ENCODE assay signal across 8 cellular contexts in the genomic region with DNA sequence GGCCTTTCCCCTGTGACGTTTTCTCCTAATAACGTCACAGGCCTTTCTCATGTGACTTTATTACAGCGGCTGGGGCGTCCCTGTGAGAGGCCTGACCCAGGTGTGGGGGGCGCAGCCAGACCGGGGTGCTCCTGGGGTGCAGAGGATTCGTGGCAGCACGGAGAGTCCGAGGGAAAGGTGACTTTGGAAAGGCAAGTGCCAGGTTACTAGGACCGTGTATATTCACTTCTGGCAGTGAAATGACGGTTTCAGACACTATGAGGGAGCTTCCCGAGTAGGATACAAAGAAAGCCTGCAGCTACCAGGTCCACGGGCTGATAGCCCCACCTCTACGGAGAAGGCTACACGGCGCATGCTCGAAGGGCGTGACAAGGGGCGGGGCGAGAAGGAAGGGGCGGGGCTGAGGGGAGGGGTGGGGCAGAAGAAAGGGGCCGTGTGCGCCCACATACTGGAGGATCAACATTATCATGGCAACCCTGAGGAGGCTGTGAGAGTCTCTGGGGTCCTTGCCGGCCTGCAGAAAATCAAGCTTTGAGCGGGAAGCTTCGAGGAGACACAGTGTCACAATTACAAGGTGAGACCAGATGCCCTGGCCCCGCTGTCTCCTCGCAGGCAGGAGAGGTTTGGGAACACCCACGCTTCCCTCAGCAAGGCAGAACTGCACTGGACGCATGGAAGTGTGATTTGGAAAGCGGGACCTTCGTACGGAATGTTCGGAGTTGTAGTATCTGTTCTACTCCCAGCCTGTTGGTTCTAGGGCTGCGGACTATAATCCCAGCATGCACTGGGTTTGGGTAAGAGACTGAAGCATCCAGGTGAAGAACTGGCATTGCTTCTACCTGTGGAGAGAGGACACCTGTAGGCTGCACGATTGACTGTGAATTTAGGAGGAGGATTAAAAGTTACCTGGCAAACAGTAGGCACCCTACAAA. TPM values are rescaled to one million over a fixed set of nuclear protein-coding genes. Genes with fewer than 3 reads are reported as not detected.
DNase-seq lines count a peak whose midpoint lies in the region; ATAC-seq and TF ChIP-seq lines count a peak whose summit lies in the region.

No MANE protein-coding gene starts in this region.

- peak overlapping the region; percentile 48 for H3K4me3 ChIP-seq in GM12865 (ENCODE audit: low read depth, low read length)

- peak overlapping the region; percentile 78 for H3K4me3 Mint-ChIP-seq in activated naive CD4-positive, alpha-beta T cell treated with anti-CD3 and anti-CD28 coated beads, Interleukin-2, amount 10 ng/mL, durations not matched to agents 7 days and 5 days

- H3K36me3 Mint-ChIP-seq in activated naive CD4-positive, alpha-beta T cell treated with anti-CD3 and anti-CD28 coated beads, Interleukin-2, amount 10 ng/mL, durations not matched to agents 7 days and 5 days: no peaks in the 10 kb centered on the region

- TF ChIP-seq CTCF in GM12865 (IDR thresholded peaks at IDR 0.05; ENCODE audit: insufficient read depth, low read depth, low read length, missing control alignments): no peak

- no peaks in the 10 kb centered on the region for H3K9me3 Mint-ChIP-seq in activated naive CD4-positive, alpha-beta T cell treated with anti-CD3 and anti-CD28 coated beads, Interleukin-2, amount 10 ng/mL, durations not matched to agents 7 days and 5 days

- peak; percentile 79 for ATAC-seq in HG02970 (IDR thresholded peaks at IDR 0.05; ENCODE audit: low FRiP score, unreplicated experiment)
- peak; percentile 98 for ATAC-seq in Right ventricle myocardium superior (ENCODE audit: poor library complexity)
- ATAC-seq in HG03521 (IDR thresholded peaks at IDR 0.05; ENCODE audit: unreplicated experiment): no peak
- ATAC-seq in HG02885 (IDR thresholded peaks at IDR 0.05; ENCODE audit: poor library complexity, unreplicated experiment): no peak

- intact Hi-C loops in Right ventricle myocardium superior (cut with DNase I): no loop called here

- peak overlapping the region; percentile 80 for H3K27ac Mint-ChIP-seq in activated naive CD4-positive, alpha-beta T cell treated with anti-CD3 and anti-CD28 coated beads, Interleukin-2, amount 10 ng/mL, durations not matched to agents 7 days and 5 days

- H3K4me1 Mint-ChIP-seq in activated naive CD4-positive, alpha-beta T cell treated with anti-CD3 and anti-CD28 coated beads, Interleukin-2, amount 10 ng/mL, durations not matched to agents 7 days and 5 days: peaks cover 16% of the 10 kb centered on the region

- CTCF ChIA-PET in activated naive CD4-positive, alpha-beta T cell treated with anti-CD3 and anti-CD28 coated beads, Interleukin-2, amount 10 ng/mL, durations not matched to agents 7 days and 5 days (lab: Charles Lee): no interaction called here

- DNase-seq in GM12865 (ENCODE audit: low read depth): peak; percentile 66
- peak; percentile 66 for DNase-seq in OCI-M1 (lab: John Stamatoyannopoulos, UW)
- peak; percentile 63 for DNase-seq in activated naive CD4-positive, alpha-beta T cell treated with anti-CD3 and anti-CD28 coated beads, Interleukin-2, amount 10 ng/mL, durations not matched to agents 7 days and 5 days
- DNase-seq in Right ventricle myocardium superior: peak; percentile 63
- peak; percentile 33 for DNase-seq in retina

- H3K27me3 Mint-ChIP-seq in activated naive CD4-positive, alpha-beta T cell treated with anti-CD3 and anti-CD28 coated beads, Interleukin-2, amount 10 ng/mL, durations not matched to agents 7 days and 5 days: peaks cover 3% of the 10 kb centered on the region

RNA-seq across cellular contexts. Expression of gene ZNF337, which starts 54.4 kb away (rescaled TPM):
- total RNA-seq in Right ventricle myocardium superior: 6.7 TPM

Comparison
In these comparisons a context has a peak if more than half of its experiments do, and no peak if none do; other contexts are left out.
1. ATAC-seq: peak in HG02970 (single experiment) and Right ventricle myocardium superior (single experiment); none in HG03521 (single experiment) and HG02885 (single experiment).
2. Peak in every context shown above with its lines, with median percentiles within 50 percentile points of each other: DNase-seq.